In the genomic region with DNA sequence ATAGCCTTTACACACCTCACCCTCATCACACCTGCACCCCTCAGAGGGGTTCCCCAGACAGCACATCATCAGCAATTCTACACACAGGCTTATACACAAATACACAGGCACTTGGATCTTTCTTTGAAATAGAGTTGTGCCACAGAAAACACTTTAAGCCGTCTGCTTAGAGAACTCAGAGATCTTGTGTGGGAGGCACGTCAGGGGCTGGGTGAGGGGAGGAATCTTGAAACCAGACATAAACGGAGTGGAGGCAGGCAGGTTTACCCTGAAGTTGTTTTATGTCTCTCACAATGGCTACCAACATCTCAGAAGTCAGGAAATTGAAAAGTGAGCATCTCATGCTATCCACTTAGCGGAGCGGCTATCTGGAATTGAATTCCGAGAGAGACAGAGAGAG, we compare ENCODE assay signal across 18 cellular contexts.
A peak's percentile ranks its signal among the peaks of the same experiment; 100 is the strongest.
DNase-seq lines count a peak whose midpoint lies in the region; ATAC-seq and TF ChIP-seq lines count a peak whose summit lies in the region.
"Had no signal": no experiment of that assay in that cellular context is flagged by ENCODE, and none has a peak within 500 bp of the region (broad histone marks: within the 10 kb centered on the region; RNA-seq: fewer than 3 reads in every experiment).

No MANE protein-coding gene starts in this region.

- intact Hi-C loops in head of caudate nucleus (cut with DNase I), result no loop called here

- H3K4me1 Mint-ChIP-seq in nephron progenitor cell, result peaks cover 13% of the 10 kb centered on the region
- H3K4me1 Mint-ChIP-seq: CD14-positive monocyte; CD4-positive, alpha-beta memory T cell; CD4-positive, CD25-positive, alpha-beta regulatory T cell; CD8-positive, alpha-beta memory T cell had no signal

- DNase-seq in head of caudate nucleus (peak in 37 of 42 donors; percentile 6 to 73 (median 39)), nephron progenitor cell (no peak), kidney tubule cell (ENCODE audit: low spot score) (no peak)
- DNase-seq: 8988T; ACHN; BE2C; C1 segment of cervical spinal cord; CD4-positive, alpha-beta memory T cell; CD4-positive, CD25-positive, alpha-beta regulatory T cell; CD8-positive, alpha-beta memory T cell; DMS 273 treated with DMSO at 0.1 percent for 48 hours; DMS153; DMS53; DMS79; GF-D8 had no signal

- no peak for TF ChIP-seq CTCF in nephron progenitor cell (IDR thresholded peaks at IDR 0.05)

- no peak overlapping the region for H3K4me3 Mint-ChIP-seq in nephron progenitor cell
- H3K4me3 Mint-ChIP-seq: CD14-positive monocyte; CD4-positive, alpha-beta memory T cell; CD4-positive, CD25-positive, alpha-beta regulatory T cell; CD8-positive, alpha-beta memory T cell had no signal

- H3K27me3 Mint-ChIP-seq in nephron progenitor cell (ENCODE audit: low read depth, poor library complexity), result peaks cover 42% of the 10 kb centered on the region

- no peaks in the 10 kb centered on the region for H3K9me3 Mint-ChIP-seq in nephron progenitor cell
- H3K9me3 Mint-ChIP-seq: CD14-positive monocyte; CD4-positive, CD25-positive, alpha-beta regulatory T cell; CD8-positive, alpha-beta memory T cell had no signal

- peak overlapping the region; percentile 26 for H3K27ac Mint-ChIP-seq in nephron progenitor cell
- H3K27ac Mint-ChIP-seq: CD14-positive monocyte; CD4-positive, alpha-beta memory T cell; CD8-positive, alpha-beta memory T cell had no signal

- H3K36me3 Mint-ChIP-seq in nephron progenitor cell (ENCODE audit: low read depth), result no peaks in the 10 kb centered on the region
- H3K36me3 Mint-ChIP-seq: CD14-positive monocyte; CD4-positive, alpha-beta memory T cell; CD4-positive, CD25-positive, alpha-beta regulatory T cell; CD8-positive, alpha-beta memory T cell had no signal

- ATAC-seq in GM18502 (IDR thresholded peaks at IDR 0.05; ENCODE audit: poor library complexity, unreplicated experiment) (no peak), HG02981 (IDR thresholded peaks at IDR 0.05; ENCODE audit: unreplicated experiment) (no peak)

Comparison
In these comparisons a context has a peak if more than half of its experiments do, and no peak if none do; other contexts are left out.
1. DNase-seq: peak in head of caudate nucleus (37 of 42); none in nephron progenitor cell (single experiment) and kidney tubule cell (single experiment).